Comparison of ENCODE assay signal across 8 cellular contexts in genomic region chr20:15654208-15654649, GRCh38.
DNase-seq lines count a peak whose midpoint lies in the region; ATAC-seq, FAIRE-seq and TF ChIP-seq lines count a peak whose summit lies in the region.

No MANE protein-coding gene starts in this region.

- H3K4me1 Mint-ChIP-seq in natural killer cell = no peaks in the 10 kb centered on the region

- H3K27ac Mint-ChIP-seq in natural killer cell = no peak overlapping the region

- H3K27me3 Mint-ChIP-seq in natural killer cell (ENCODE audit: low read depth in 2 of 2) = no peaks in the 10 kb centered on the region

- no peak overlapping the region for H3K4me3 ChIP-seq in K562

- TF ChIP-seq CTCF in K562 (IDR thresholded peaks at IDR 0.05 in 2 of 3, conservative IDR thresholded peaks at IDR 0.05 in 1 of 3; ENCODE audit: insufficient read depth in 2 of 3, low read depth in 1 of 3, low read length in 3 of 3) = peak in 2 of 3 experiments; percentile 20 to 24; a peak in 2 of 6 replicates
- TF ChIP-seq CTCF in natural killer cell (IDR thresholded peaks at IDR 0.05) = no peak

- ATAC-seq in GM19467 (IDR thresholded peaks at IDR 0.05; ENCODE audit: unreplicated experiment) (peak; percentile 96), HG03432 (IDR thresholded peaks at IDR 0.05; ENCODE audit: unreplicated experiment) (peak; percentile 100), K562 (0 out of 3 replicates have a peak, but pooled peaks have one; percentile 29), left lobe of liver (peak; percentile 100), natural killer cell (no peak)

- no peak overlapping the region for H3K27ac ChIP-seq in K562 (ENCODE audit: extremely low read depth, low read depth, low read length)

- no peaks in the 10 kb centered on the region for H3K79me2 ChIP-seq in K562 (ENCODE audit: control insufficient read depth, insufficient read depth, low read length)

- 0 out of 4 replicates have a peak, but pooled peaks of 1 of the 2 experiments have one; percentile 11 for TF ChIP-seq RAD21 in K562 (CRISPR knock-in tag; conservative IDR thresholded peaks at IDR 0.05 in 1 of 2, IDR thresholded peaks at IDR 0.05 in 1 of 2)

- CTCF ChIA-PET in K562 (lab: Yijun Ruan, JAX; ENCODE audit: low intra/inter-chr PET ratio) = no interaction called here

- in situ Hi-C loops in K562 (cut with MboI) = no loop called here

- no peak overlapping the region for H3K4me3 Mint-ChIP-seq in natural killer cell

- TF ChIP-seq POLR2A in K562 (conservative IDR thresholded peaks at IDR 0.05) = no peak

- peaks cover 0 to 2% of the 10 kb centered on the region in 2 donors for H3K9me3 Mint-ChIP-seq in natural killer cell

- H3K9me3 ChIP-seq in K562 (replicated peaks; ENCODE audit: control insufficient read depth, insufficient read depth, low read depth, low read length) = no peaks in the 10 kb centered on the region

- WGBS in K562 (ENCODE audit: insufficient coverage, low coverage, missing lambda C conversion rate) = 0% methylated on average over 2 of the region's 2 CpGs

- H4K20me1 ChIP-seq in K562 (replicated peaks; ENCODE audit: control insufficient read depth, insufficient read depth, low read length) = no peaks in the 10 kb centered on the region

- BruUV-seq in K562 (replicated peaks; lab: Mats Ljungman, UMichigan) = no TSS peak

- no peak overlapping the region for H3K9ac ChIP-seq in K562 (ENCODE audit: insufficient read depth in 1 of 2, low read depth in 2 of 2, low read length in 2 of 2)

- H3K4me1 ChIP-seq in K562 (replicated peaks in 1 of 2; ENCODE audit: control insufficient read depth in 2 of 2, insufficient read depth in 2 of 2, low read length in 2 of 2) = no peaks in the 10 kb centered on the region

- H3K36me3 Mint-ChIP-seq in natural killer cell = no peaks in the 10 kb centered on the region

- POLR2A ChIA-PET in K562 (lab: Yijun Ruan, JAX) = no interaction called here

- H3K4me2 ChIP-seq in K562 (ENCODE audit: insufficient read depth, low read length) = no peak overlapping the region

- no peaks in the 10 kb centered on the region for H3K9me1 ChIP-seq in K562 (ENCODE audit: control insufficient read depth, insufficient read depth, low read length)

- H3K27me3 ChIP-seq in K562 (ENCODE audit: control insufficient read depth in 2 of 2, insufficient read depth in 2 of 2, low read length in 2 of 2) = no peaks in the 10 kb centered on the region

- H2AFZ ChIP-seq in K562 (ENCODE audit: low read depth, low read length) = no peak overlapping the region

- intact Hi-C loops in K562 (cut with micrococcal nuclease) (no loop called here), natural killer cell (cut with micrococcal nuclease) (no loop called here)

- no peak for TF ChIP-seq EP300 in K562 (IDR thresholded peaks at IDR 0.05; ENCODE audit: low read length)

- H3K36me3 ChIP-seq in K562 (ENCODE audit: control insufficient read depth, insufficient read depth, low read length) = no peaks in the 10 kb centered on the region

- FAIRE-seq in K562 (lab: Jason Lieb, UNC) = no peak

- peak; percentile 75 for DNase-seq in EH (ENCODE audit: low read depth)
- DNase-seq in NCI-H510A (lab: John Stamatoyannopoulos, UW) = peak; percentile 12
- DNase-seq in K562 (ENCODE audit: extremely low read depth in 1 of 4, low spot score in 3 of 4) = peak; percentile 11 to 23 (median 22)
- peak; percentile 52 for DNase-seq in left lobe of liver (ENCODE audit: low spot score)
- DNase-seq in GOT3 (lab: John Stamatoyannopoulos, UW) = no peak
- no peak for DNase-seq in natural killer cell

TF ChIP-seq in K562, 482 proteins besides CTCF, POLR2A, EP300 and RAD21:
- TF ChIP-seq SP2 (IDR thresholded peaks at IDR 0.05; ENCODE audit: extremely low read depth, low read depth, low read length, poor library complexity, severe bottlenecking) (no peak), ZBTB26 (CRISPR knock-in tag; IDR thresholded peaks at IDR 0.05) (no peak), HMG20A (CRISPR knock-in tag; conservative IDR thresholded peaks at IDR 0.05) (no peak)

Comparison
In these comparisons a context has a peak if more than half of its experiments do, and no peak if none do; other contexts are left out.
1. DNase-seq: peak in EH (single experiment), NCI-H510A (single experiment), K562 (4 of 4) and left lobe of liver (single experiment); none in GOT3 (single experiment) and natural killer cell (single experiment).
2. ATAC-seq: peak in GM19467 (single experiment), HG03432 (single experiment), K562 (single experiment) and left lobe of liver (single experiment); none in natural killer cell (0 of 3).